In the genomic region with DNA sequence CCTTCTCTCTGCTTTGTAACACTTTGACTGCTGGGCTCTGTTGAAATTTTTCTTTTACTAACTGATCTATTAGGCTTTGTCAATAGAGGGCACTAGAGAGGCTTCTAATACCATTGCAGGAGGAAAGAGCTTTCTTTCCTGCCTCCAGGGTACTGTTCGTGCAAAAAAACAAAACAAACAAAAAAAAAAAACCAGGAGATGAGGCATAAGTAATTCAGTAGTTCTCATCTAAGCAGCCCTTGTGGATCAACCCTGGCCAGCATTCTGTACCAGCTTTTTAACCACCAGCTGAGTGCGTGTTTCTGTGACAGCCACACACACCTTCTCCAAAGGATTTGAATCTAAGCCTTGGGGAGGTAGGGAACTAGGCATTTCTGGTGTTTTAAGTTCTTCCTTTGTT, we compare ENCODE assay signal across 8 cellular contexts.
DNase-seq lines count a peak whose midpoint lies in the region; ATAC-seq and TF ChIP-seq lines count a peak whose summit lies in the region.

No MANE protein-coding gene starts in this region.

- H3K27ac ChIP-seq in PC-9 = no peak overlapping the region

- H3K4me2 ChIP-seq in PC-9 (no peak overlapping the region), skeletal muscle satellite cell (ENCODE audit: low read length) (peak overlapping the region; percentile 9)

- no peaks in the 10 kb centered on the region for H3K27me3 ChIP-seq in PC-9 (ENCODE audit: insufficient read depth, low read depth)
- no peaks in the 10 kb centered on the region for H3K27me3 ChIP-seq in skeletal muscle satellite cell (ENCODE audit: control insufficient read depth, insufficient read depth, low read length)

- H3K36me3 Mint-ChIP-seq in activated T-helper 2 cell treated with anti-CD3 and anti-CD28 coated beads, Interferon-gamma antibody, Interleukin-2, Interleukin-4, amounts not matched to agents 10 μg/mL and 5 μg/mL and 100 μg/mL, durations not matched to agents 14 hours and 24 hours and 36 hours (ENCODE audit: low read depth) = no peaks in the 10 kb centered on the region

- H3K27ac Mint-ChIP-seq in activated T-helper 2 cell treated with anti-CD3 and anti-CD28 coated beads, Interferon-gamma antibody, Interleukin-2, Interleukin-4, amounts not matched to agents 10 μg/mL and 5 μg/mL and 100 μg/mL, durations not matched to agents 14 hours and 24 hours and 36 hours = no peak overlapping the region

- H3K4me3 ChIP-seq in PC-9 = no peak overlapping the region
- no peak overlapping the region for H3K4me3 ChIP-seq in skeletal muscle satellite cell (ENCODE audit: low read length)

- H3F3A ChIP-seq in PC-9 (ENCODE audit: insufficient read depth, low read depth) = no peaks in the 10 kb centered on the region

- H3K9me2 ChIP-seq in PC-9 (ENCODE audit: insufficient read depth) = no peaks in the 10 kb centered on the region

- no peak overlapping the region for H2AFZ ChIP-seq in PC-9

- no peak overlapping the region for H3K4me3 Mint-ChIP-seq in activated T-helper 2 cell treated with anti-CD3 and anti-CD28 coated beads, Interferon-gamma antibody, Interleukin-2, Interleukin-4, amounts not matched to agents 10 μg/mL and 5 μg/mL and 100 μg/mL, durations not matched to agents 14 hours and 24 hours and 36 hours (ENCODE audit: low read depth)

- H3K4me1 Mint-ChIP-seq in activated T-helper 2 cell treated with anti-CD3 and anti-CD28 coated beads, Interferon-gamma antibody, Interleukin-2, Interleukin-4, amounts not matched to agents 10 μg/mL and 5 μg/mL and 100 μg/mL, durations not matched to agents 14 hours and 24 hours and 36 hours (ENCODE audit: low read depth) = no peaks in the 10 kb centered on the region

- H3K9me3 Mint-ChIP-seq in activated T-helper 2 cell treated with anti-CD3 and anti-CD28 coated beads, Interferon-gamma antibody, Interleukin-2, Interleukin-4, amounts not matched to agents 10 μg/mL and 5 μg/mL and 100 μg/mL, durations not matched to agents 14 hours and 24 hours and 36 hours = no peaks in the 10 kb centered on the region

- intact Hi-C loops in PC-9 (cut with micrococcal nuclease; ENCODE audit: unreplicated experiment) = loop anchor here (2.0 to 10.0 kb wide), 3 partner anchors 459 to 1759 kb away; no protein-coding TSS in a partner anchor
- intact Hi-C loops in activated T-helper 2 cell treated with anti-CD3 and anti-CD28 coated beads, Interferon-gamma antibody, Interleukin-2, Interleukin-4, amounts not matched to agents 10 μg/mL and 5 μg/mL and 100 μg/mL, durations not matched to agents 14 hours and 24 hours and 36 hours (cut with micrococcal nuclease) = loop anchor here (2.0 kb wide), 1 partner anchor 1763 kb away; no protein-coding TSS in a partner anchor

- H3K9me3 ChIP-seq in PC-9 (ENCODE audit: insufficient read depth, low read depth) (no peaks in the 10 kb centered on the region), skeletal muscle satellite cell (replicated peaks; ENCODE audit: low read length) (no peaks in the 10 kb centered on the region)

- no peak overlapping the region for H3K9ac ChIP-seq in skeletal muscle satellite cell (ENCODE audit: low read depth, low read length)

- H3K36me3 ChIP-seq in PC-9 (ENCODE audit: low read depth) (no peaks in the 10 kb centered on the region), skeletal muscle satellite cell (ENCODE audit: insufficient read depth, low read length) (no peaks in the 10 kb centered on the region)

- CTCF ChIA-PET in PC-9 (lab: Charles Lee) = interaction anchor here (0.6 to 0.7 kb wide), 3 partner anchors 445 to 617 kb away, joined by 3 to 4 read pairs (median 3); no protein-coding TSS in a partner anchor

- POLR2A ChIA-PET in PC-9 (lab: Charles Lee; ENCODE audit: unreplicated experiment) = interaction anchor here (0.5 to 0.6 kb wide), 2 partner anchors 89 to 1730 kb away, joined by 3 to 11 read pairs; no protein-coding TSS in a partner anchor

- peak; percentile 69 for ATAC-seq in GM18519 (IDR thresholded peaks at IDR 0.05; ENCODE audit: low FRiP score, unreplicated experiment)
- no peak for ATAC-seq in omental fat pad (ENCODE audit: low FRiP score)

- no peaks in the 10 kb centered on the region for H3K27me3 Mint-ChIP-seq in activated T-helper 2 cell treated with anti-CD3 and anti-CD28 coated beads, Interferon-gamma antibody, Interleukin-2, Interleukin-4, amounts not matched to agents 10 μg/mL and 5 μg/mL and 100 μg/mL, durations not matched to agents 14 hours and 24 hours and 36 hours (ENCODE audit: low read depth)

- TF ChIP-seq CTCF in PC-9 (conservative IDR thresholded peaks at IDR 0.05) (peak; percentile 76), omental fat pad (IDR thresholded peaks at IDR 0.05) (no peak)

- H3K4me1 ChIP-seq in PC-9 (replicated peaks; ENCODE audit: insufficient read depth) (no peaks in the 10 kb centered on the region), skeletal muscle satellite cell (ENCODE audit: control insufficient read depth, insufficient read depth, low read length) (peaks cover 3% of the 10 kb centered on the region)

- no TSS peak for BruUV-seq in PC-9 (replicated peaks; lab: Mats Ljungman, UMichigan)

- H4K20me1 ChIP-seq in PC-9 (ENCODE audit: insufficient read depth) = no peaks in the 10 kb centered on the region

- H3K79me2 ChIP-seq in PC-9 (ENCODE audit: low read depth) = no peaks in the 10 kb centered on the region

- peak; percentile 28 for DNase-seq in AG08395 (ENCODE audit: low spot score)
- DNase-seq in HT-29 (ENCODE audit: low spot score) = peak; percentile 68
- DNase-seq in PC-9 = peak in 1 of 2 experiments; percentile 45
- DNase-seq in fibroblast of peridontal ligament (ENCODE audit: extremely low read depth) = peak; percentile 85
- DNase-seq in omental fat pad (ENCODE audit: low spot score) = no peak
- DNase-seq in activated T-helper 2 cell treated with anti-CD3 and anti-CD28 coated beads, Interferon-gamma antibody, Interleukin-2, Interleukin-4, amounts not matched to agents 10 μg/mL and 5 μg/mL and 100 μg/mL, durations not matched to agents 14 hours and 24 hours and 36 hours (ENCODE audit: low spot score) = no peak

Comparison
In these comparisons a context has a peak if more than half of its experiments do, and no peak if none do; other contexts are left out.
1. DNase-seq: peak in AG08395 (single experiment), HT-29 (single experiment) and fibroblast of peridontal ligament (single experiment); none in omental fat pad (single experiment) and activated T-helper 2 cell treated with anti-CD3 and anti-CD28 coated beads, Interferon-gamma antibody, Interleukin-2, Interleukin-4, amounts not matched to agents 10 μg/mL and 5 μg/mL and 100 μg/mL, durations not matched to agents 14 hours and 24 hours and 36 hours (single experiment).